8 cellular contexts compared by ENCODE assay signal in the genomic region with DNA sequence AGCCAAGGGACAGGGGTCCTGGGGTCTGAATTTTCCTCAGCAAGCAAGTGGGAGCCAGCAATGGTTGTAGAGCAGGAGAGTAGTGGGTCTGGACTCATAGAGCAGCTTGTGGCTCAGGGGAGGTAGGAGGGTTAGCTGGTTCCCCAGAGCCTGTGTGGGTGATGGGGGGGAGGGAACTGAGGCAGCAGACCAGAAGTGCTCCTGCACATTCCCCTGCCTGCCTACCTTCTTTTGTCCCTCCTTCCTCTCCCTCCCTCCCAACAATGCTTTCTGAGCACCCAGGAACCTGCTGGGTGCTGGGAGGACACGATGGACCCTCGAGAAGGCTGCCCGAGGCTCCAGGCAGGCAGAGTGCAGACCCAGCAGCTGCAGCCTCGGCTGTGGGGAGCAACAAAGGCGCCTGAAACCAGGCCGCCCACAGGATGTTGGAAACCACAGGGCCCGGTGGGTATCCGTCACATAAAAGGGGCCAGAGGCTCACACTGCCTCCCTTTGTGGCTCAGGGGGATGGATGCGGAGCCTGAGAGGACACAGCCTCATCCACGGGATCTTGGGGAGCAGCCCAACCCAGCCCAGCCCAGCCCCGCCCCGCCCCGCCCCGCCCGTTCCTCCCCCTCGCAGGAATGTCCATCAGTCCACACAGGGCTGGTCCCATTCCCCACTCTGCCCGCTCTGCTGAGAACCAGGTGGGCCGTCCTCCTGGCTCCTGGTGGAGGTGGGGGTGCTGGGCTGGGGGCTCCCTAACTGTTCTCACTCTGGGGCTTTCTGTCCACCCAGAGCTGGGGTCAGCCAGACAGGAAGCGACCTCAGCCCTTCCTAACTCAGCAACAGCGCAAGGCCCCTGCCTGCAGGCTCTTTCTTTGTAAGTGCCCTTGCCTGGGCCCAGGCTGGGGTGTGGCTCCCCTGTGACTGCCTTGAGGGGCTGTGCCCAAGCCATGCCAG. TPM values are rescaled to one million over a fixed set of nuclear protein-coding genes. Genes with fewer than 3 reads are reported as not detected.
DNase-seq lines count a peak whose midpoint lies in the region; ATAC-seq and TF ChIP-seq lines count a peak whose summit lies in the region.

No MANE protein-coding gene starts in this region.

- no peak for TF ChIP-seq CTCF in foreskin keratinocyte (conservative IDR thresholded peaks at IDR 0.05)

- ATAC-seq in GM18867 (IDR thresholded peaks at IDR 0.05; ENCODE audit: unreplicated experiment) (peak; percentile 59), HG02973 (IDR thresholded peaks at IDR 0.05; ENCODE audit: unreplicated experiment) (peak; percentile 58), T-helper 17 cell (peak; percentile 66), foreskin keratinocyte (no peak)
- ATAC-seq in central memory CD8-positive, alpha-beta T cell (replicated peaks; ENCODE audit: extremely low read depth, poor library complexity, severe bottlenecking), result peak; percentile 64

- peaks cover 4% of the 10 kb centered on the region for H3K36me3 Mint-ChIP-seq in T-helper 17 cell (ENCODE audit: low read depth)
- peaks cover 18% of the 10 kb centered on the region for H3K36me3 Mint-ChIP-seq in central memory CD8-positive, alpha-beta T cell (ENCODE audit: insufficient read depth)

- H3K4me1 Mint-ChIP-seq in T-helper 17 cell, result peaks cover 44% of the 10 kb centered on the region
- peaks cover 45% of the 10 kb centered on the region for H3K4me1 Mint-ChIP-seq in central memory CD8-positive, alpha-beta T cell

- H3K9me3 Mint-ChIP-seq in central memory CD8-positive, alpha-beta T cell, result no peaks in the 10 kb centered on the region

- no peak overlapping the region for H3K27ac ChIP-seq in foreskin keratinocyte

- peak in 1 of 3 donors; percentile 31 for DNase-seq in T-helper 17 cell
- peak; percentile 41 to 56 for DNase-seq in central memory CD8-positive, alpha-beta T cell (ENCODE audit: low spot score in 2 of 2)
- peak; percentile 27 to 29 for DNase-seq in stimulated activated CD8-positive, alpha-beta memory T cell treated with anti-CD3 and anti-CD28 coated beads, Interleukin-2, amount 100 ng/mL, for 1 hour (ENCODE audit: low read depth in 2 of 2)
- no peak for DNase-seq in kidney tubule cell (ENCODE audit: low spot score)
- DNase-seq in NCI-H2196 (lab: John Stamatoyannopoulos, UW; ENCODE audit: unreplicated experiment), result no peak
- DNase-seq in foreskin keratinocyte, result no peak

- H3K27me3 Mint-ChIP-seq in T-helper 17 cell, result no peaks in the 10 kb centered on the region
- no peaks in the 10 kb centered on the region for H3K27me3 Mint-ChIP-seq in central memory CD8-positive, alpha-beta T cell

- peak overlapping the region; percentile 99 for H3K4me3 Mint-ChIP-seq in T-helper 17 cell
- H3K4me3 Mint-ChIP-seq in central memory CD8-positive, alpha-beta T cell, result peak overlapping the region; percentile 99

- H3K9me3 ChIP-seq in T-helper 17 cell (ENCODE audit: control insufficient read depth, low read length, poor library complexity, severe bottlenecking), result no peaks in the 10 kb centered on the region

- no peaks in the 10 kb centered on the region for H3K27me3 ChIP-seq in foreskin keratinocyte

- peak overlapping the region; percentile 98 for H3K27ac Mint-ChIP-seq in T-helper 17 cell
- H3K27ac Mint-ChIP-seq in central memory CD8-positive, alpha-beta T cell (ENCODE audit: low read depth), result peak overlapping the region; percentile 94

- no peaks in the 10 kb centered on the region for H3K4me1 ChIP-seq in foreskin keratinocyte

RNA-seq across cellular contexts. Expression of a gene that starts 1.7 kb away (rescaled TPM):
- 10 to 100 TPM; 71.7 to 76.7 TPM for total RNA-seq in T-helper 17 cell
- total RNA-seq in foreskin keratinocyte, result not detected in 2 replicates
- polyA plus RNA-seq in foreskin keratinocyte, result not detected in 2 replicates

RNA-seq across cellular contexts. Expression of a gene that starts 32.5 kb away (rescaled TPM):
- total RNA-seq in T-helper 17 cell, result 1 to 10 TPM; 5.6 TPM
- 7.4 and 7.6 TPM in 2 replicates for total RNA-seq in foreskin keratinocyte
- polyA plus RNA-seq in foreskin keratinocyte, result 2.0 and 2.4 TPM in 2 replicates

Comparison
In these comparisons a context has a peak if more than half of its experiments do, and no peak if none do; other contexts are left out.
1. DNase-seq: peak in central memory CD8-positive, alpha-beta T cell (2 of 2) and stimulated activated CD8-positive, alpha-beta memory T cell treated with anti-CD3 and anti-CD28 coated beads, Interleukin-2, amount 100 ng/mL, for 1 hour (2 of 2); none in kidney tubule cell (single experiment), NCI-H2196 (single experiment) and foreskin keratinocyte (0 of 2).
2. RNA of a gene that starts 1.7 kb away (total RNA-seq): 71.7 to 76.7 TPM in T-helper 17 cell; not detected in foreskin keratinocyte; every median in the first group is over 10 times any median in the second.